ENCODE assay signal across 14 cellular contexts in the genomic region with DNA sequence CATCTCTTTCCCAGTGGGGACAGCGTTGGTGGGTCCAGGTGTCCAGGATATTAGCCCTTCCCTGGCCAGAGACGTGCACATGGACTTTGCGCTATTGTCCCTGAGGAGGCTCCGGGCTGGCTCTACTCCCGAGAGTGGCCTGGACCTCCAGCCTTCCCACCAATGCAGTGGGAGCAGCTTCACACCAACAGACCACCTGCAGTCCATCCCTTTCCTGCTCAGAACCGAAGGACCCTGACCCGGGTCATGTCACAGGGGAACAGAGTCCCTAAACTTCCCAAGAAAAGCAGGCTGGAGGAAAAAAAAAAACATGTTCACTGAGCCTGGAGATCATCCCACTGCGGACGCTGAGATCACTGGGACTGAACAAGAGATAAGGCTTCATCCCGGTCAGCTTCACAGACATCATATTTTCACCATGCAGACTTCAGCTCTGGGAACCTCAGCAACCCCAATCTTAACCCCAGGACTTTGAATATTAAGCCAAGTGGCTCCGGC. TPM values are rescaled to one million over a fixed set of nuclear protein-coding genes. Genes with fewer than 3 reads are reported as not detected.
A peak's percentile ranks its signal among the peaks of the same experiment; 100 is the strongest.
DNase-seq lines count a peak whose midpoint lies in the region; ATAC-seq and TF ChIP-seq lines count a peak whose summit lies in the region.
"Had no signal": no experiment of that assay in that cellular context is flagged by ENCODE, and none has a peak within 500 bp of the region (broad histone marks: within the 10 kb centered on the region; RNA-seq: fewer than 3 reads in every experiment).

No MANE protein-coding gene starts in this region.

- H3K9me3 Mint-ChIP-seq in HFFc6, result no peaks in the 10 kb centered on the region
- H3K9me3 Mint-ChIP-seq: stimulated activated naive CD8-positive, alpha-beta T cell treated with anti-CD3 and anti-CD28 coated beads, Interleukin-15, Interleukin-2, amounts not matched to agents 100 ng/mL and 50 ng/mL, for 24 hours had no signal

- H3K4me3 Mint-ChIP-seq in HFFc6, result no peak overlapping the region
- H3K4me3 Mint-ChIP-seq: stimulated activated naive CD8-positive, alpha-beta T cell treated with anti-CD3 and anti-CD28 coated beads, Interleukin-15, Interleukin-2, amounts not matched to agents 100 ng/mL and 50 ng/mL, for 24 hours had no signal

- H3K27me3 Mint-ChIP-seq in HFFc6 (ENCODE audit: insufficient read depth), result no peaks in the 10 kb centered on the region
- H3K27me3 Mint-ChIP-seq: stimulated activated naive CD8-positive, alpha-beta T cell treated with anti-CD3 and anti-CD28 coated beads, Interleukin-15, Interleukin-2, amounts not matched to agents 100 ng/mL and 50 ng/mL, for 24 hours had no signal

- WGBS in spleen, 5 donors, result 83 to 91% (median 88%) methylated on average over 10 to 11 of the region's 11 CpGs

- DNase-seq in HFFc6 (no peak), dorsolateral prefrontal cortex (peak in 1 of 10 donors; percentile 33), spleen (peak; percentile 38), A172 (ENCODE audit: low spot score) (no peak)
- DNase-seq in stimulated activated CD8-positive, alpha-beta memory T cell treated with anti-CD3 and anti-CD28 coated beads, Interleukin-4, amount 100 ng/mL, for 48 hours, result no peak
- DNase-seq in activated naive CD4-positive, alpha-beta T cell (lab: John Stamatoyannopoulos, UW), result no peak
- DNase-seq: activated naive CD4-positive, alpha-beta T cell treated with anti-CD3 and anti-CD28 coated beads, Interleukin-2, amount 50 U/mL, for 16 hours; effector CD8-positive, alpha-beta T cell; GM23248; left lung; NCI-H1694 had no signal

- no peaks in the 10 kb centered on the region for H3K9me3 ChIP-seq in spleen
- H3K9me3 ChIP-seq: left lung had no signal

- peaks cover 0 to 81% (median 13%) of the 10 kb centered on the region in 6 donors for H3K36me3 ChIP-seq in spleen

- no peak for ATAC-seq in HG03442 (IDR thresholded peaks at IDR 0.05; ENCODE audit: unreplicated experiment)
- ATAC-seq: left lung had no signal

- H3K4me1 Mint-ChIP-seq in HFFc6 (ENCODE audit: low read depth), result peaks cover 42% of the 10 kb centered on the region

- H3K4me3 ChIP-seq in dorsolateral prefrontal cortex, result peak overlapping the region in 2 of 59 donors; percentile 8 to 12
- no peak overlapping the region for H3K4me3 ChIP-seq in spleen
- H3K4me3 ChIP-seq: GM23248, left lung had no signal

- no peak for TF ChIP-seq CTCF in HFFc6 (IDR thresholded peaks at IDR 0.05)
- no peak for TF ChIP-seq CTCF in dorsolateral prefrontal cortex (IDR thresholded peaks at IDR 0.05 in 54 of 56, conservative IDR thresholded peaks at IDR 0.05 in 2 of 56; ENCODE audit: low read depth in 1 of 56, partially characterized antibody in 56 of 56)
- no peak for TF ChIP-seq CTCF in spleen (IDR thresholded peaks at IDR 0.05 in 8 of 11, conservative IDR thresholded peaks at IDR 0.05 in 3 of 11)

- H3K27ac ChIP-seq in dorsolateral prefrontal cortex, result peak overlapping the region; percentile 9 to 100 (median 98)
- peak overlapping the region; percentile 72 for H3K27ac ChIP-seq in layer of hippocampus (ENCODE audit: low read depth, low read length)
- H3K27ac ChIP-seq in spleen, result no peak overlapping the region
- H3K27ac ChIP-seq: GM23248, left lung had no signal

- TF ChIP-seq POLR2A in spleen (IDR thresholded peaks at IDR 0.05), result no peak

- H3K27ac Mint-ChIP-seq in HFFc6, result peak overlapping the region; percentile 61; the same call in 1 of the 2 replicates
- H3K27ac Mint-ChIP-seq: stimulated activated naive CD8-positive, alpha-beta T cell treated with anti-CD3 and anti-CD28 coated beads, Interleukin-15, Interleukin-2, amounts not matched to agents 100 ng/mL and 50 ng/mL, for 24 hours had no signal

- H3K27me3 ChIP-seq in dorsolateral prefrontal cortex (no peaks in the 10 kb centered on the region), layer of hippocampus (ENCODE audit: control insufficient read depth, insufficient read depth, low read length) (no peaks in the 10 kb centered on the region), spleen (replicated peaks in 1 of 7) (no peaks in the 10 kb centered on the region)
- H3K27me3 ChIP-seq: left lung had no signal

- peaks cover 21% of the 10 kb centered on the region for H3K36me3 Mint-ChIP-seq in HFFc6 (ENCODE audit: low read depth)

- peaks cover 9 to 88% (median 39%) of the 10 kb centered on the region in 6 donors for H3K4me1 ChIP-seq in spleen

- intact Hi-C loops in dorsolateral prefrontal cortex (cut with DNase I) (no loop called here), spleen (cut with DNase I; ENCODE audit: low total_unique reads) (no loop called here)

RNA-seq across cellular contexts. Expression of a gene that starts 18.3 kb away (rescaled TPM):
- 10 to 100 TPM; 27.8 to 38.3 (median 34.8) TPM for total RNA-seq in HFFc6 (2021; fragmentation: NEBNext Ultra II Directional; extraction: Animal tissue kit (Norgen Biotek cat#: 25700))
- 100 to 1,000 TPM in 82 of 120 experiments, 10 to 100 TPM in 38; 67.0 to 236 (median 109) TPM for total RNA-seq in dorsolateral prefrontal cortex
- 10 to 100 TPM; 30.3 to 64.0 (median 56.0) TPM for total RNA-seq in spleen
- 10 to 100 TPM; 12.5 to 16.8 (median 15.6) TPM for polyA plus RNA-seq in spleen
- 19.6 and 22.1 TPM in 2 replicates for total RNA-seq in A172 (2014; rRNA removed; shearing (Covaris generic))

Comparison
In these comparisons a context has a peak if more than half of its experiments do, and no peak if none do; other contexts are left out.
1. H3K27ac ChIP-seq: peak in dorsolateral prefrontal cortex (59 of 59) and layer of hippocampus (single experiment); none in spleen (0 of 8).